ENCODE assay signal across 22 cellular contexts in genomic region chr5:125530833-125531610, GRCh38.
DNase-seq lines count a peak whose midpoint lies in the region; ATAC-seq and TF ChIP-seq lines count a peak whose summit lies in the region.
"Had no signal": no experiment of that assay in that cellular context is flagged by ENCODE, and none has a peak within 500 bp of the region (broad histone marks: within the 10 kb centered on the region; RNA-seq: fewer than 3 reads in every experiment).

No MANE protein-coding gene starts in this region.

- no peak overlapping the region for H3K27ac ChIP-seq in HEK293 (ENCODE audit: extremely low read depth, low read depth, low read length)
- H3K27ac ChIP-seq: A549, RWPE1 had no signal

- POLR2A ChIA-PET in HEK293 (lab: Yijun Ruan, JAX), result no interaction called here

- TF ChIP-seq CTCF in HEK293 (tag by site-specific recombination; IDR thresholded peaks at IDR 0.05), result no peak
- no peak for TF ChIP-seq CTCF in mucosa of descending colon (IDR thresholded peaks at IDR 0.05)

- DNase-seq in NCI-H1105 treated with DMSO at 0.1 percent for 48 hours (lab: John Stamatoyannopoulos, UW) (peak; percentile 84), NCI-H69 (lab: John Stamatoyannopoulos, UW) (peak; percentile 91), mucosa of descending colon (no peak), GM03348 (ENCODE audit: low spot score) (no peak), NCI-H510A treated with DMSO at 0.1 percent for 48 hours (lab: John Stamatoyannopoulos, UW) (no peak), NCI-H1092 treated with DMSO at 0.1 percent for 48 hours (lab: John Stamatoyannopoulos, UW) (no peak)
- DNase-seq: C1 segment of cervical spinal cord; Caco-2; CD4-positive, alpha-beta memory T cell; DMS79 treated with DMSO at 0.1 percent for 48 hours; GF-D8; MG63; NCI-H1417 treated with DMSO at 0.1 percent for 48 hours; NCI-H187 treated with DMSO at 0.1 percent for 48 hours; NCI-H510A; SHP77; T-cell had no signal

- intact Hi-C loops in mucosa of descending colon (cut with DNase I, micrococcal nuclease), result no loop called here

- peak; percentile 91 for ATAC-seq in mucosa of descending colon
- ATAC-seq: A549, K562, Panc1, T-cell had no signal

- H3K36me3 ChIP-seq in HEK293 (ENCODE audit: control insufficient read depth in 2 of 2, insufficient read depth in 1 of 2, low read length in 2 of 2) (no peaks in the 10 kb centered on the region), mucosa of descending colon (ENCODE audit: low read depth) (no peaks in the 10 kb centered on the region)
- H3K36me3 ChIP-seq: MG63 had no signal

- H3K9me3 ChIP-seq in HEK293 (ENCODE audit: control insufficient read depth, insufficient read depth, low read depth, low read length), result no peaks in the 10 kb centered on the region
- no peaks in the 10 kb centered on the region for H3K9me3 ChIP-seq in mucosa of descending colon
- H3K9me3 ChIP-seq: Caco-2, MG63 had no signal

- no peak overlapping the region for H3K4me3 ChIP-seq in HEK293 (ENCODE audit: low read depth, low read length)
- H3K4me3 ChIP-seq in mucosa of descending colon, result no peak overlapping the region
- H3K4me3 ChIP-seq: A549, K562, MG63 had no signal

- CTCF ChIA-PET in HEK293 (lab: Yijun Ruan, JAX), result no interaction called here

- peaks cover 12% of the 10 kb centered on the region; the same call in 1 of the 2 replicates for H3K4me1 ChIP-seq in HEK293 (ENCODE audit: control insufficient read depth, insufficient read depth, low read length)
- H3K4me1 ChIP-seq in mucosa of descending colon (ENCODE audit: low read depth), result no peaks in the 10 kb centered on the region
- H3K4me1 ChIP-seq: A549, Caco-2 had no signal

TF ChIP-seq in HEK293, 187 proteins besides CTCF, POLR2A, EP300 and RAD21 (continues in another document):
- no peak for TF ChIP-seq ZNF266 (tag by site-specific recombination; IDR thresholded peaks at IDR 0.05; ENCODE audit: low read depth)
- TF ChIP-seq ZNF391 (tag by site-specific recombination; IDR thresholded peaks at IDR 0.05; ENCODE audit: borderline replicate concordance, low read depth), result no peak
- TF ChIP-seq GLIS1 (tag by site-specific recombination; IDR thresholded peaks at IDR 0.05), result no peak
- TF ChIP-seq PRDM4 (tag by site-specific recombination; IDR thresholded peaks at IDR 0.05), result peak; percentile 40; the same call in 1 of the 2 replicates
- no peak for TF ChIP-seq PATZ1 (tag by site-specific recombination; IDR thresholded peaks at IDR 0.05)
- TF ChIP-seq OSR2 (tag by site-specific recombination; IDR thresholded peaks at IDR 0.05), result no peak
- no peak for TF ChIP-seq MEIS1 (CRISPR knock-in tag; IDR thresholded peaks at IDR 0.05; ENCODE audit: borderline replicate concordance)
- no peak for TF ChIP-seq ZNF792 (tag by site-specific recombination; IDR thresholded peaks at IDR 0.05)
- TF ChIP-seq ZFHX2 (tag by site-specific recombination; conservative IDR thresholded peaks at IDR 0.05), result no peak
- TF ChIP-seq TCF7L2 (IDR thresholded peaks at IDR 0.05; ENCODE audit: borderline replicate concordance, low read depth, low read length), result no peak
- TF ChIP-seq ZNF10 (tag by site-specific recombination; IDR thresholded peaks at IDR 0.05), result no peak
- no peak for TF ChIP-seq ZBTB11 (tag by site-specific recombination; conservative IDR thresholded peaks at IDR 0.05; ENCODE audit: low read depth)
- no peak for TF ChIP-seq ZNF645 (tag by site-specific recombination; IDR thresholded peaks at IDR 0.05)
- no peak for TF ChIP-seq ZNF433 (tag by site-specific recombination; IDR thresholded peaks at IDR 0.05; ENCODE audit: low read depth)
- no peak for TF ChIP-seq ZNF366 (tag by site-specific recombination; conservative IDR thresholded peaks at IDR 0.05)
- no peak for TF ChIP-seq GLI2 (tag by site-specific recombination; IDR thresholded peaks at IDR 0.05; ENCODE audit: borderline replicate concordance, low read depth)
- no peak for TF ChIP-seq ZNF239 (tag by site-specific recombination; IDR thresholded peaks at IDR 0.05)
- 0 out of 2 replicates have a peak, but pooled peaks have one; percentile 42 for TF ChIP-seq PRDM6 (tag by site-specific recombination; IDR thresholded peaks at IDR 0.05)
- TF ChIP-seq ZNF707 (tag by site-specific recombination; IDR thresholded peaks at IDR 0.05), result no peak
- TF ChIP-seq ZNF211 (tag by site-specific recombination; IDR thresholded peaks at IDR 0.05; ENCODE audit: low read depth), result no peak

Comparison
In these comparisons a context has a peak if more than half of its experiments do, and no peak if none do; other contexts are left out.
1. DNase-seq: peak in NCI-H1105 treated with DMSO at 0.1 percent for 48 hours (single experiment) and NCI-H69 (single experiment); none in mucosa of descending colon (0 of 3), GM03348 (single experiment), NCI-H510A treated with DMSO at 0.1 percent for 48 hours (single experiment) and NCI-H1092 treated with DMSO at 0.1 percent for 48 hours (single experiment).